Comparison of ENCODE assay signal across 1 cellular context in the genomic region with DNA sequence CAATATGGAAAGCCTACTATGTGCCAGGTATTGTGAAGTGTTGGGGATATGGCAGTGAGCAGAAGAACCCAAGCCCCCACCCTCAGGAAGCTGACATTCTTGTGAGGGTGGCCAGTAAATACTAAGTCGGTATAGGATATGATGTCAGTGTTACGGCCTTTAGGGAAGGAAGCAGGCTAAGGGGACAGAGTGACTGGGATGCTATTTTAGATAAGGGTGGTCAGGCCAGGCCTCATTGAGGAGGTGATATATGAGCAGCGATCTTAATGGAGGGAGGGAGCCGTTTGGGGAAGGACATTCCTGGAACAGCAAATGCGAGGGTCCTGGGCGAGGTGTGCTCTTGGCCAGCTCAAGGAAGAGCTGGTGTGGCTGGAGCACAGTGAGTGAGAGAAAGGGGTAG.
TF ChIP-seq lines count a peak whose summit lies in the region.

No MANE protein-coding gene starts in this region.

TF ChIP-seq in GM23338, 12 proteins besides CTCF, POLR2A, EP300 and RAD21:
- no peak for TF ChIP-seq ZNF331 (CRISPR knock-in tag; IDR thresholded peaks at IDR 0.05; ENCODE audit: low read depth)
